ENCODE assay signal across 25 cellular contexts in genomic region chr9:132632426-132632825, GRCh38. TPM values are rescaled to one million over a fixed set of nuclear protein-coding genes. Genes with fewer than 3 reads are reported as not detected.
DNase-seq lines count a peak whose midpoint lies in the region; TF ChIP-seq lines count a peak whose summit lies in the region.
"Had no signal": no experiment of that assay in that cellular context is flagged by ENCODE, and none has a peak within 500 bp of the region (broad histone marks: within the 10 kb centered on the region; RNA-seq: fewer than 3 reads in every experiment).

No MANE protein-coding gene starts in this region.

- H2BK12ac ChIP-seq in trophoblast cell (ENCODE audit: low read length), result no peak overlapping the region

- CTCF ChIA-PET in CD4-positive, alpha-beta memory T cell (lab: Charles Lee; ENCODE audit: partially characterized antibody), result no interaction called here

- H3K9me3 ChIP-seq in endodermal cell (ENCODE audit: control insufficient read depth, low read length) (no peaks in the 10 kb centered on the region), trophoblast cell (ENCODE audit: insufficient read depth, low read depth, low read length) (peaks cover 1% of the 10 kb centered on the region), MG63 (no peaks in the 10 kb centered on the region)
- no peaks in the 10 kb centered on the region for H3K9me3 ChIP-seq in CD4-positive, alpha-beta memory T cell (ENCODE audit: control insufficient read depth in 1 of 2, low read length in 2 of 2)

- H3K27me3 ChIP-seq in endodermal cell (ENCODE audit: control insufficient read depth, insufficient read depth, low read length, poor library complexity, severe bottlenecking), result no peaks in the 10 kb centered on the region
- no peaks in the 10 kb centered on the region for H3K27me3 ChIP-seq in trophoblast cell (ENCODE audit: insufficient read depth, low read length)
- no peaks in the 10 kb centered on the region for H3K27me3 ChIP-seq in CD4-positive, alpha-beta memory T cell (ENCODE audit: insufficient read depth, low read length)
- H3K27me3 ChIP-seq in MG63, result no peaks in the 10 kb centered on the region

- H3K36me3 Mint-ChIP-seq in HFFc6 (ENCODE audit: low read depth), result peaks cover 50% of the 10 kb centered on the region
- peaks cover 69% of the 10 kb centered on the region for H3K36me3 Mint-ChIP-seq in endodermal cell (ENCODE audit: low read depth)
- peaks cover 55 to 68% of the 10 kb centered on the region in 2 donors for H3K36me3 Mint-ChIP-seq in CD4-positive, alpha-beta memory T cell

- no peak overlapping the region for H3K9ac ChIP-seq in endodermal cell (ENCODE audit: extremely low read depth, low read length, poor library complexity, severe bottlenecking)
- H3K9ac ChIP-seq in trophoblast cell (ENCODE audit: low read length), result no peak overlapping the region

- H4K91ac ChIP-seq in trophoblast cell (ENCODE audit: low read depth, low read length), result no peak overlapping the region

- H3K4ac ChIP-seq in trophoblast cell (ENCODE audit: low read depth, low read length), result no peak overlapping the region

- no peaks in the 10 kb centered on the region for H3K79me2 ChIP-seq in trophoblast cell (ENCODE audit: control insufficient read depth, insufficient read depth, low read length, poor library complexity)

- H3K9me3 Mint-ChIP-seq in HFFc6 (no peaks in the 10 kb centered on the region), endodermal cell (no peaks in the 10 kb centered on the region)
- H3K9me3 Mint-ChIP-seq in CD4-positive, alpha-beta memory T cell, result no peaks in the 10 kb centered on the region
- H3K9me3 Mint-ChIP-seq: T-cell had no signal

- H3K79me1 ChIP-seq in trophoblast cell (ENCODE audit: low read length), result no peaks in the 10 kb centered on the region

- H3K18ac ChIP-seq in trophoblast cell (ENCODE audit: low read length), result no peak overlapping the region

- peak overlapping the region; percentile 14 for H3K4me3 ChIP-seq in endodermal cell (ENCODE audit: low read length)
- H3K4me3 ChIP-seq in trophoblast cell (ENCODE audit: low read depth, low read length), result no peak overlapping the region
- no peak overlapping the region for H3K4me3 ChIP-seq in CD4-positive, alpha-beta memory T cell (ENCODE audit: low read length in 2 of 2)
- H3K4me3 ChIP-seq in MG63, result no peak overlapping the region

- no peak overlapping the region for H2AFZ ChIP-seq in trophoblast cell (ENCODE audit: insufficient read depth, low read length, poor library complexity)

- no peak overlapping the region for H2BK5ac ChIP-seq in trophoblast cell (ENCODE audit: low read depth, low read length, poor library complexity)

- no peak overlapping the region for H2BK120ac ChIP-seq in trophoblast cell (ENCODE audit: insufficient read depth, low read length, poor library complexity)

- H3K4me3 Mint-ChIP-seq in HFFc6 (no peak overlapping the region), endodermal cell (no peak overlapping the region)
- no peak overlapping the region for H3K4me3 Mint-ChIP-seq in CD4-positive, alpha-beta memory T cell
- H3K4me3 Mint-ChIP-seq: T-cell had no signal

- H3K27ac Mint-ChIP-seq in HFFc6 (peak overlapping the region; percentile 74), endodermal cell (peak overlapping the region; percentile 2)
- H3K27ac Mint-ChIP-seq in CD4-positive, alpha-beta memory T cell, result no peak overlapping the region
- H3K27ac Mint-ChIP-seq: T-cell had no signal

- no peak overlapping the region for H4K8ac ChIP-seq in trophoblast cell (ENCODE audit: low read depth, low read length)

- no peak for TF ChIP-seq CTCF in HFFc6 (IDR thresholded peaks at IDR 0.05)
- TF ChIP-seq CTCF in endodermal cell (conservative IDR thresholded peaks at IDR 0.05), result no peak

- H3K27ac ChIP-seq in endodermal cell (ENCODE audit: low read depth, low read length) (no peak overlapping the region), trophoblast cell (ENCODE audit: low read depth, low read length) (no peak overlapping the region)
- no peak overlapping the region for H3K27ac ChIP-seq in CD4-positive, alpha-beta memory T cell (ENCODE audit: low read depth, low read length)
- H3K27ac ChIP-seq: HL-60 had no signal

- no peak overlapping the region for H3K23ac ChIP-seq in trophoblast cell (ENCODE audit: low read length)

- DNase-seq in HFFc6 (no peak), NCI-H69 (lab: John Stamatoyannopoulos, UW) (peak; percentile 65), endodermal cell (no peak), trophoblast cell (peak; percentile 73 to 79), posterior vena cava (ENCODE audit: low spot score) (no peak), MG63 (no peak)
- no peak for DNase-seq in CD4-positive, alpha-beta memory T cell
- DNase-seq: C1 segment of cervical spinal cord, Calu3, DMS79 treated with DMSO at 0.1 percent for 48 hours, GF-D8, HCEC 1CT, NCI-H1105, NCI-H1436 treated with DMSO at 0.1 percent for 48 hours, NCI-H1930, NCI-H2107, NCI-H446 treated with DMSO at 0.1 percent for 48 hours, NCI-H526, T-cell had no signal

- H3K4me1 ChIP-seq in endodermal cell (ENCODE audit: control insufficient read depth, insufficient read depth, low read length) (no peaks in the 10 kb centered on the region), trophoblast cell (ENCODE audit: control insufficient read depth in 1 of 2, insufficient read depth in 2 of 2, low read length in 2 of 2) (no peaks in the 10 kb centered on the region)
- no peaks in the 10 kb centered on the region for H3K4me1 ChIP-seq in CD4-positive, alpha-beta memory T cell (ENCODE audit: insufficient read depth, low read length)

- H3K14ac ChIP-seq in trophoblast cell (ENCODE audit: low read length), result no peak overlapping the region

- H3K4me1 Mint-ChIP-seq in HFFc6 (ENCODE audit: low read depth) (peaks cover 21% of the 10 kb centered on the region), endodermal cell (peaks cover 43% of the 10 kb centered on the region)
- H3K4me1 Mint-ChIP-seq in CD4-positive, alpha-beta memory T cell, result peaks cover 0 to 1% (median 0%) of the 10 kb centered on the region in 4 donors
- H3K4me1 Mint-ChIP-seq: T-cell had no signal

- POLR2A ChIA-PET in CD4-positive, alpha-beta memory T cell (lab: Charles Lee; ENCODE audit: partially characterized antibody), result no interaction called here

- intact Hi-C loops in posterior vena cava (cut with DNase I), result no loop called here
- intact Hi-C loops in CD4-positive, alpha-beta memory T cell (cut with micrococcal nuclease), result no loop called here

- H3K27me3 Mint-ChIP-seq in HFFc6 (ENCODE audit: insufficient read depth), result peaks cover 1% of the 10 kb centered on the region; the same call in 1 of the 2 replicates
- H3K27me3 Mint-ChIP-seq in endodermal cell (ENCODE audit: insufficient read depth), result no peaks in the 10 kb centered on the region
- H3K27me3 Mint-ChIP-seq in CD4-positive, alpha-beta memory T cell, result no peaks in the 10 kb centered on the region
- H3K27me3 Mint-ChIP-seq: T-cell had no signal

- 84 to 100% methylated on average over 1 to 4 of the region's 4 CpGs for WGBS in endodermal cell (ENCODE audit: insufficient coverage in 1 of 2, insufficient read length in 1 of 2), 2 experiments
- no CpG with 5 or more reads among the region's 4 CpGs for WGBS in trophoblast cell (ENCODE audit: extremely low coverage, insufficient coverage, insufficient read length)

- H2AK5ac ChIP-seq in trophoblast cell (ENCODE audit: low read length), result no peak overlapping the region

- H3K36me3 ChIP-seq in endodermal cell (ENCODE audit: control insufficient read depth, insufficient read depth, low read length) (peaks cover 87% of the 10 kb centered on the region), trophoblast cell (ENCODE audit: control insufficient read depth in 1 of 2, insufficient read depth in 2 of 2, low read length in 2 of 2) (peaks cover 30 to 39% of the 10 kb centered on the region in 2 experiments), MG63 (peaks cover 52% of the 10 kb centered on the region)
- H3K36me3 ChIP-seq in CD4-positive, alpha-beta memory T cell (ENCODE audit: insufficient read depth, low read length), result peaks cover 22% of the 10 kb centered on the region

- H3K4me2 ChIP-seq in trophoblast cell (ENCODE audit: low read length), result no peak overlapping the region

- H4K12ac ChIP-seq in trophoblast cell (ENCODE audit: low read depth, low read length), result no peak overlapping the region

RNA-seq across cellular contexts. Expression of gene DDX31, which starts 37.4 kb away (rescaled TPM):
- total RNA-seq in HFFc6 (2021; fragmentation: NEBNext Ultra II Directional; extraction: Animal tissue kit (Norgen Biotek cat#: 25700)), result 10 to 100 TPM in 5 of 6 experiments, 1 to 10 TPM in 1; 9.6 to 16.2 (median 14.9) TPM
- total RNA-seq in endodermal cell, result 10 to 100 TPM; 29.1 to 30.5 TPM
- polyA plus RNA-seq in endodermal cell (2013, experiment 1 of 2), result 18.2 TPM
- polyA plus RNA-seq in endodermal cell (2013, experiment 2 of 2), result 18.8 TPM
- polyA plus RNA-seq in trophoblast cell (2013), result 8.0 and 8.5 TPM in 2 replicates
- total RNA-seq in posterior vena cava, result 1 to 10 TPM; 6.8 to 6.9 TPM
- total RNA-seq in CD4-positive, alpha-beta memory T cell, result 10 to 100 TPM; 19.6 to 21.1 TPM
- 1 to 10 TPM; 3.4 to 7.6 TPM for polyA plus RNA-seq in CD4-positive, alpha-beta memory T cell
- total RNA-seq in MG63 (2014; rRNA removed; shearing (Covaris generic); ENCODE audit: low replicate concordance), result 15.2 and 20.1 TPM in 2 replicates

RNA-seq across cellular contexts. Expression of gene GTF3C4, which starts 37.8 kb away (rescaled TPM):
- total RNA-seq in HFFc6 (2021; fragmentation: NEBNext Ultra II Directional; extraction: Animal tissue kit (Norgen Biotek cat#: 25700)), result 10 to 100 TPM; 13.5 to 16.0 (median 15.1) TPM
- total RNA-seq in endodermal cell (10 to 100 TPM; 28.5 to 29.3 TPM), posterior vena cava (1 to 10 TPM; 9.1 to 9.5 TPM)
- 24.5 TPM for polyA plus RNA-seq in endodermal cell (2013, experiment 1 of 2)
- 24.8 TPM for polyA plus RNA-seq in endodermal cell (2013, experiment 2 of 2)
- polyA plus RNA-seq in trophoblast cell (2013), result 9.4 and 9.5 TPM in 2 replicates
- total RNA-seq in CD4-positive, alpha-beta memory T cell, result 10 to 100 TPM; 12.8 to 13.2 TPM
- 1 to 10 TPM; 2.7 to 3.9 TPM for polyA plus RNA-seq in CD4-positive, alpha-beta memory T cell
- 14.8 and 17.2 TPM in 2 replicates for total RNA-seq in MG63 (2014; rRNA removed; shearing (Covaris generic); ENCODE audit: low replicate concordance)

RNA-seq across cellular contexts. Expression of gene BARHL1, which starts 50.0 kb away (rescaled TPM):
- not detected for total RNA-seq in HFFc6 (2021; fragmentation: NEBNext Ultra II Directional; extraction: Animal tissue kit (Norgen Biotek cat#: 25700))
- not detected for total RNA-seq in endodermal cell
- 5.0 TPM for polyA plus RNA-seq in endodermal cell (2013, experiment 1 of 2)
- polyA plus RNA-seq in endodermal cell (2013, experiment 2 of 2), result 4.5 TPM
- not detected in 2 replicates for polyA plus RNA-seq in trophoblast cell (2013)
- total RNA-seq in posterior vena cava, result not detected
- total RNA-seq in CD4-positive, alpha-beta memory T cell, result not detected
- polyA plus RNA-seq in CD4-positive, alpha-beta memory T cell, result not detected
- not detected in 2 replicates for total RNA-seq in MG63 (2014; rRNA removed; shearing (Covaris generic); ENCODE audit: low replicate concordance)
- total RNA-seq: A673, Calu3, H1, OCI-LY7, Right ventricle myocardium inferior, SK-MEL-5, T-cell had no signal
- polyA plus RNA-seq: H1 had no signal

Comparison
In these comparisons a context has a peak if more than half of its experiments do, and no peak if none do; other contexts are left out.
1. DNase-seq: peak in NCI-H69 (single experiment) and trophoblast cell (2 of 2); none in HFFc6 (single experiment), endodermal cell (single experiment), posterior vena cava (single experiment), CD4-positive, alpha-beta memory T cell (0 of 5) and MG63 (single experiment).
2. H3K27ac Mint-ChIP-seq: peak in HFFc6 (single experiment) and endodermal cell (single experiment); none in CD4-positive, alpha-beta memory T cell (0 of 7).